ENCODE assay signal across 8 cellular contexts in the genomic region with DNA sequence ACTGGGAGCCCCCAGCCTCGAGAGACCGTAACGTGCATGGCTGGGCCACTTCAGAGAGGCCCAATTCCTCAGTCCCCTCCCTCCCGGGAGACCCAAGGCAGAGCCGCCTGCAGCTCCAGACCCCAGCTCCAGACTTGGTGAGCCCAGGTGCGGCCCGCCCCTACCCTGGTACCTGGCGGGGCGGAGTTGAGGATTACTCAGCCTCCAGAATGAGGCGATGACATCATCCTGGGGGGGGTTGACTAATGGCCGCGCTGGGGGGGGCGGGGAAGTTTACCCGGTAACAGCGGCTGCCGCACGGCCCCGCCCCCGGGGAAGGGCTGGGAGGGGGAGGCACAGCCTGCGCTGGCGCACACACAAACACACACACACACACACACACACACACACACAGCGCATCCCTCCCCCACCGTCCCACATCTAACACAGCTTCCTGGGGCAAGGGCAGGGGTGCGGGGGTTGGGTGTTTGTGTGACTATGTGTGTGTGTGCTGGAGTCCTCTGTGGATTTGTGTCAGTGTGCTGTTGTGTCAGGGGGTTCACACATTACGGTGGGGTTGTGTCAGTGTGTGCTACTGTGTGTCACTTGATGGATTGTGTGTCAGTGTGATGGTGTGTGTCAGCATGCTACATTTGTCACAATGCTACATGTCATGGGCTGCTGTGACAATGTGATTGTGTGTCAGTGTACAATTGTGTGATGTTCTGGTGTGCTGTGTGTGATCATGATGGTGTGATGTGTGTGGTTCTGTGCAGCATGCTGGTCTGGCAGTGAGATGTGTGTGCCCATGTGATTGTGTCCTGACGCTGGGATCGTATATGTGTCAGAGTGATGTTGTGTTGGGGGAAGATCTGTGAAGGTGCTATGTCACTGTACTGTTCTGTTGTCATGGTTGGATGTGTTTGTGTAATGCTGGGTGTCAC. TPM values are rescaled to one million over a fixed set of nuclear protein-coding genes. Genes with fewer than 3 reads are reported as not detected.
DNase-seq lines count a peak whose midpoint lies in the region; ATAC-seq and TF ChIP-seq lines count a peak whose summit lies in the region.

No MANE protein-coding gene starts in this region.

- TF ChIP-seq EP300 in esophagus muscularis mucosa (IDR thresholded peaks at IDR 0.05), result no peak

- intact Hi-C loops in breast epithelium (cut with DNase I; ENCODE audit: low total_unique reads) (loop anchor here (1.0 kb wide), 1 partner anchor 32 kb away; no protein-coding TSS in a partner anchor), esophagus muscularis mucosa (cut with DNase I) (no loop called here)

- 50% methylated on average over 3 of the region's 27 CpGs for WGBS in esophagus muscularis mucosa

- H3K27me3 ChIP-seq in breast epithelium, result no peaks in the 10 kb centered on the region
- no peaks in the 10 kb centered on the region for H3K27me3 ChIP-seq in esophagus muscularis mucosa

- TF ChIP-seq POLR2A in breast epithelium (IDR thresholded peaks at IDR 0.05), result no peak
- TF ChIP-seq POLR2A in esophagus muscularis mucosa (IDR thresholded peaks at IDR 0.05; ENCODE audit: low read depth), result no peak

- H3K4me3 ChIP-seq in breast epithelium, result peak overlapping the region in 1 of 3 donors; percentile 51
- peak overlapping the region in 2 of 4 donors; percentile 12 to 20 for H3K4me3 ChIP-seq in esophagus muscularis mucosa

- TF ChIP-seq CTCF in breast epithelium (IDR thresholded peaks at IDR 0.05), result no peak
- no peak for TF ChIP-seq CTCF in esophagus muscularis mucosa (IDR thresholded peaks at IDR 0.05)

- H3K27ac ChIP-seq in breast epithelium (no peak overlapping the region), esophagus muscularis mucosa (replicated peaks in 1 of 4) (peak overlapping the region in 1 of 4 donors; percentile 28)

- H3K9me3 ChIP-seq in breast epithelium (no peaks in the 10 kb centered on the region), esophagus muscularis mucosa (no peaks in the 10 kb centered on the region)

- H3K36me3 ChIP-seq in breast epithelium, result no peaks in the 10 kb centered on the region
- no peaks in the 10 kb centered on the region for H3K36me3 ChIP-seq in esophagus muscularis mucosa

- ATAC-seq in activated CD4-positive, CD25-positive, alpha-beta regulatory T cell treated with anti-CD3 and anti-CD28 coated beads, Interleukin-2, amount 50 U/mL, for 24 hours, result peak; percentile 46 to 58
- ATAC-seq in left lobe of liver (peak; percentile 7), HG02759 (IDR thresholded peaks at IDR 0.05; ENCODE audit: unreplicated experiment) (no peak)

- H3K4me1 ChIP-seq in breast epithelium (peaks cover 0 to 20% of the 10 kb centered on the region in 2 donors), esophagus muscularis mucosa (peaks cover 33 to 54% (median 49%) of the 10 kb centered on the region in 4 donors)

- peak; percentile 77 for DNase-seq in EL
- DNase-seq in NCI-H1436 treated with DMSO at 0.1 percent for 48 hours (lab: John Stamatoyannopoulos, UW), result peak; percentile 46
- DNase-seq in breast epithelium (ENCODE audit: low spot score in 2 of 2), result peak; percentile 78 to 79
- no peak for DNase-seq in left lobe of liver (ENCODE audit: low spot score)
- peak; percentile 77 for DNase-seq in stimulated activated CD8-positive, alpha-beta memory T cell treated with anti-CD3 and anti-CD28 coated beads, Interleukin-12 subunit alpha, Interleukin-12 subunit beta, amount 100 ng/mL, for 4 hours (ENCODE audit: low read depth)
- DNase-seq in esophagus muscularis mucosa (ENCODE audit: extremely low spot score), result no peak

RNA-seq across cellular contexts. Expression of a gene that starts 10.3 kb away (rescaled TPM):
- total RNA-seq in breast epithelium (1 to 10 TPM; 4.5 to 7.5 (median 6.4) TPM), left lobe of liver (2.7 TPM), esophagus muscularis mucosa (10 to 100 TPM in 2 of 4 donors, 1 to 10 TPM in 2; 5.0 to 21.3 (median 11.5) TPM)

RNA-seq across cellular contexts. Expression of a gene that starts 15.1 kb away (rescaled TPM):
- total RNA-seq in breast epithelium (10 to 100 TPM in 2 of 3 donors, 1 to 10 TPM in 1; 9.4 to 15.1 (median 14.8) TPM), left lobe of liver (10.4 TPM), esophagus muscularis mucosa (10 to 100 TPM; 22.4 to 30.6 (median 25.5) TPM)

RNA-seq across cellular contexts. Expression of a gene that starts 33.4 kb away (rescaled TPM):
- total RNA-seq in breast epithelium (10 to 100 TPM in 1 of 3 donors, 1 to 10 TPM in 2; 5.3 to 10.5 (median 7.2) TPM), left lobe of liver (5.6 TPM), esophagus muscularis mucosa (10 to 100 TPM; 12.5 to 17.4 (median 16.9) TPM)

Comparison
In these comparisons a context has a peak if more than half of its experiments do, and no peak if none do; other contexts are left out.
1. DNase-seq: peak in EL (single experiment), NCI-H1436 treated with DMSO at 0.1 percent for 48 hours (single experiment), breast epithelium (2 of 2) and stimulated activated CD8-positive, alpha-beta memory T cell treated with anti-CD3 and anti-CD28 coated beads, Interleukin-12 subunit alpha, Interleukin-12 subunit beta, amount 100 ng/mL, for 4 hours (single experiment); none in left lobe of liver (single experiment) and esophagus muscularis mucosa (single experiment).